ENCODE assay signal across 10 cellular contexts in the genomic region with DNA sequence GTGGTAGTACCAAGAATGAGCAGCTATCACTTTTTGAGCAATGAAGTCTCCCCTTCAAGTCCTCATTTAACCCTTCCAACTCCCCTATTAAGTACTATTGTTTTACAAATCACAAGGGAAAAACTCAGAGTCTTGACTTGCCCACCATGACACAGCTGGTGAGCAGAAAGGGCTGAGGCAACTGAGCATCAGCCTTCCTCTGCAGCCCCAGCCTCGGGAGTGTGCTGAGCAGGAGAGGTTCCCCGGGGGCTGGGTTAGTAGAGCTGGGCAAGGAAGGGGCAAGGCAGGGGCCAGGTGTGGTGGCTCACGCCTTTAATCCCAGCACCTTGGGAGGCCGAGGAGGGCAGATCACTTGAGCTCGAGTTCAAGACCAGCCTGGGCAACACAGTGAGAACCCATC. TPM values are rescaled to one million over a fixed set of nuclear protein-coding genes. Genes with fewer than 3 reads are reported as not detected.
DNase-seq lines count a peak whose midpoint lies in the region; ATAC-seq lines count a peak whose summit lies in the region.
"Had no signal": no experiment of that assay in that cellular context is flagged by ENCODE, and none has a peak within 500 bp of the region (broad histone marks: within the 10 kb centered on the region; RNA-seq: fewer than 3 reads in every experiment).

No MANE protein-coding gene starts in this region.

- no peaks in the 10 kb centered on the region for H3K9me3 Mint-ChIP-seq in central memory CD8-positive, alpha-beta T cell
- H3K9me3 Mint-ChIP-seq in natural killer cell treated with Interleukin-12 subunit alpha and Interleukin-12 subunit beta and Interleukin-15 and Interleukin-18, amount 100 ng/mL, for 72 hours = no peaks in the 10 kb centered on the region

- ATAC-seq in central memory CD8-positive, alpha-beta T cell (replicated peaks; ENCODE audit: extremely low read depth, poor library complexity, severe bottlenecking) = no peak
- ATAC-seq in natural killer cell treated with Interleukin-12 subunit alpha and Interleukin-12 subunit beta and Interleukin-15 and Interleukin-18, amount 100 ng/mL, for 72 hours = no peak

- peaks cover 19 to 72% (median 60%) of the 10 kb centered on the region in 11 experiments for H3K36me3 ChIP-seq in BLaER1 treated with 17β-estradiol and CSF1 and Interleukin-3, amounts not matched to agents 10 nM and 100 nM
- H3K36me3 ChIP-seq in HUES48 (ENCODE audit: control insufficient read depth, insufficient read depth, low read length) = peaks cover 32% of the 10 kb centered on the region

- H3K27me3 Mint-ChIP-seq in central memory CD8-positive, alpha-beta T cell = no peaks in the 10 kb centered on the region
- no peaks in the 10 kb centered on the region for H3K27me3 Mint-ChIP-seq in natural killer cell treated with Interleukin-12 subunit alpha and Interleukin-12 subunit beta and Interleukin-15 and Interleukin-18, amount 100 ng/mL, for 72 hours

- H3K27ac ChIP-seq in BLaER1 treated with 17β-estradiol and CSF1 and Interleukin-3, amounts not matched to agents 10 nM and 100 nM = peak overlapping the region; percentile 94 to 100 (median 99); a peak in 21 of 22 replicates
- no peak overlapping the region for H3K27ac ChIP-seq in HUES48 (ENCODE audit: low read depth, low read length)

- peak overlapping the region; percentile 87 to 100 (median 96) for H3K4me3 ChIP-seq in BLaER1 treated with 17β-estradiol and CSF1 and Interleukin-3, amounts not matched to agents 10 nM and 100 nM
- peak overlapping the region; percentile 93 for H3K4me3 ChIP-seq in HUES48 (ENCODE audit: low read depth, low read length)

- peaks cover 45 to 67% (median 59%) of the 10 kb centered on the region in 10 experiments for H3K4me1 ChIP-seq in BLaER1 treated with 17β-estradiol and CSF1 and Interleukin-3, amounts not matched to agents 10 nM and 100 nM
- H3K4me1 ChIP-seq in HUES48 (ENCODE audit: control insufficient read depth, insufficient read depth, low read length) = peaks cover 42% of the 10 kb centered on the region

- H3K4me1 Mint-ChIP-seq in central memory CD8-positive, alpha-beta T cell = peaks cover 47% of the 10 kb centered on the region
- H3K4me1 Mint-ChIP-seq in natural killer cell treated with Interleukin-12 subunit alpha and Interleukin-12 subunit beta and Interleukin-15 and Interleukin-18, amount 100 ng/mL, for 72 hours (ENCODE audit: low read depth in 2 of 2) = peaks cover 44 to 59% of the 10 kb centered on the region in 2 donors

- H3K9me3 ChIP-seq in BLaER1 treated with 17β-estradiol and CSF1 and Interleukin-3, amounts not matched to agents 10 nM and 100 nM (replicated peaks in 1 of 11) = peaks cover 0 to 18% (median 0%) of the 10 kb centered on the region in 11 experiments; a peak in 2 of 22 replicates
- H3K9me3 ChIP-seq in HUES48 (ENCODE audit: control insufficient read depth, insufficient read depth, low read length) = no peaks in the 10 kb centered on the region

- H4K20me1 ChIP-seq in BLaER1 treated with 17β-estradiol and CSF1 and Interleukin-3, amounts not matched to agents 10 nM and 100 nM = peaks cover 52 to 82% (median 80%) of the 10 kb centered on the region in 11 experiments

- DNase-seq in central memory CD8-positive, alpha-beta T cell (ENCODE audit: low spot score in 2 of 2) = no peak
- DNase-seq in natural killer cell treated with Interleukin-12 subunit alpha and Interleukin-12 subunit beta and Interleukin-15 and Interleukin-18, amount 100 ng/mL, for 72 hours (ENCODE audit: low spot score) = no peak
- DNase-seq in kidney glomerular epithelial cell (lab: John Stamatoyannopoulos, UW) (no peak), NCI-H1417 treated with DMSO at 0.1 percent for 48 hours (lab: John Stamatoyannopoulos, UW) (no peak), DMS53 (lab: John Stamatoyannopoulos, UW) (no peak), foreskin melanocyte (no peak)
- DNase-seq: activated effector memory CD4-positive, alpha-beta T cell treated with anti-CD3 and anti-CD28 coated beads, Interleukin-2, amount 50 U/mL, for 16 hours; effector memory CD4-positive, alpha-beta T cell had no signal

- H3K27ac Mint-ChIP-seq in central memory CD8-positive, alpha-beta T cell (ENCODE audit: low read depth) = peak overlapping the region; percentile 25
- peak overlapping the region in 1 of 2 donors; percentile 9 for H3K27ac Mint-ChIP-seq in natural killer cell treated with Interleukin-12 subunit alpha and Interleukin-12 subunit beta and Interleukin-15 and Interleukin-18, amount 100 ng/mL, for 72 hours

- H3K4me3 Mint-ChIP-seq in central memory CD8-positive, alpha-beta T cell = peak overlapping the region; percentile 93
- peak overlapping the region; percentile 43 for H3K4me3 Mint-ChIP-seq in natural killer cell treated with Interleukin-12 subunit alpha and Interleukin-12 subunit beta and Interleukin-15 and Interleukin-18, amount 100 ng/mL, for 72 hours

- H3K9ac ChIP-seq in BLaER1 treated with 17β-estradiol and CSF1 and Interleukin-3, amounts not matched to agents 10 nM and 100 nM = peak overlapping the region; percentile 89 to 100 (median 100)
- H3K9ac ChIP-seq in HUES48 (ENCODE audit: low read depth, low read length) = no peak overlapping the region

- H3K4me2 ChIP-seq in BLaER1 treated with 17β-estradiol and CSF1 and Interleukin-3, amounts not matched to agents 10 nM and 100 nM = peak overlapping the region; percentile 85 to 99 (median 93)

- peaks cover 23% of the 10 kb centered on the region for H3K36me3 Mint-ChIP-seq in central memory CD8-positive, alpha-beta T cell (ENCODE audit: insufficient read depth)
- H3K36me3 Mint-ChIP-seq in natural killer cell treated with Interleukin-12 subunit alpha and Interleukin-12 subunit beta and Interleukin-15 and Interleukin-18, amount 100 ng/mL, for 72 hours = no peaks in the 10 kb centered on the region

- H3K27me3 ChIP-seq in BLaER1 treated with 17β-estradiol and CSF1 and Interleukin-3, amounts not matched to agents 10 nM and 100 nM = no peaks in the 10 kb centered on the region
- no peaks in the 10 kb centered on the region for H3K27me3 ChIP-seq in HUES48 (ENCODE audit: control insufficient read depth, insufficient read depth, low read length)

RNA-seq across cellular contexts. Expression of gene FRAT2, which starts 3.2 kb away (rescaled TPM):
- 1 to 10 TPM; 7.1 to 8.7 TPM for total RNA-seq in natural killer cell treated with Interleukin-12 subunit alpha and Interleukin-12 subunit beta and Interleukin-15 and Interleukin-18, amount 100 ng/mL, for 72 hours

RNA-seq across cellular contexts. Expression of gene FRAT1, which starts 12.2 kb away (rescaled TPM):
- total RNA-seq in natural killer cell treated with Interleukin-12 subunit alpha and Interleukin-12 subunit beta and Interleukin-15 and Interleukin-18, amount 100 ng/mL, for 72 hours = 1 to 10 TPM; 2.4 to 3.0 TPM

RNA-seq across cellular contexts. Expression of gene ARHGAP19, which starts 38.9 kb away (rescaled TPM):
- 10 to 100 TPM; 38.2 to 40.2 TPM for total RNA-seq in natural killer cell treated with Interleukin-12 subunit alpha and Interleukin-12 subunit beta and Interleukin-15 and Interleukin-18, amount 100 ng/mL, for 72 hours
